Comparison of ENCODE assay signal across 8 cellular contexts in genomic region chr2:12715878-12716249, GRCh38. TPM values are rescaled to one million over a fixed set of nuclear protein-coding genes. Genes with fewer than 3 reads are reported as not detected.
DNase-seq lines count a peak whose midpoint lies in the region; ATAC-seq and TF ChIP-seq lines count a peak whose summit lies in the region.

No MANE protein-coding gene starts in this region.

- H3K36me3 Mint-ChIP-seq in T-helper 2 cell treated with Interferon-gamma antibody and Interleukin-4, amounts not matched to agents 5 μg/mL and 100 μg/mL, for 36 hours (ENCODE audit: low read depth): peaks cover 24% of the 10 kb centered on the region

- no peak for DNase-seq in AG09309 (ENCODE audit: low read depth)
- DNase-seq in NCI-H1092 (lab: John Stamatoyannopoulos, UW): peak; percentile 62
- DNase-seq in T-helper 2 cell treated with Interferon-gamma antibody and Interleukin-4, amounts not matched to agents 5 μg/mL and 100 μg/mL, for 36 hours (ENCODE audit: low spot score): peak; percentile 65
- DNase-seq in astrocyte of the hippocampus (ENCODE audit: low read depth, low spot score): peak; percentile 90
- no peak for DNase-seq in superior temporal gyrus (ENCODE audit: extremely low spot score)

- peak; percentile 59 for TF ChIP-seq CTCF in AG09309 (IDR thresholded peaks at IDR 0.05; ENCODE audit: control insufficient read depth, insufficient read depth, low read depth, low read length, missing control alignments)

- H3K4me1 ChIP-seq in iPS-18a (ENCODE audit: control insufficient read depth, low read depth, low read length) (peaks cover 27% of the 10 kb centered on the region), skeletal muscle tissue (ENCODE audit: control insufficient read depth in 3 of 3, insufficient read depth in 3 of 3, low read length in 3 of 3) (peaks cover 25 to 33% (median 33%) of the 10 kb centered on the region in 3 donors)

- H3K27ac ChIP-seq in iPS-18a (ENCODE audit: low read length) (no peak overlapping the region), skeletal muscle tissue (ENCODE audit: low read depth, low read length) (peak overlapping the region; percentile 95)

- H3K27me3 Mint-ChIP-seq in T-helper 2 cell treated with Interferon-gamma antibody and Interleukin-4, amounts not matched to agents 5 μg/mL and 100 μg/mL, for 36 hours (ENCODE audit: low read depth): peaks cover 8% of the 10 kb centered on the region

- H3K27ac Mint-ChIP-seq in T-helper 2 cell treated with Interferon-gamma antibody and Interleukin-4, amounts not matched to agents 5 μg/mL and 100 μg/mL, for 36 hours: peak overlapping the region; percentile 86

- no peaks in the 10 kb centered on the region for H3K9me3 Mint-ChIP-seq in T-helper 2 cell treated with Interferon-gamma antibody and Interleukin-4, amounts not matched to agents 5 μg/mL and 100 μg/mL, for 36 hours

- peaks cover 41% of the 10 kb centered on the region for H3K4me1 Mint-ChIP-seq in T-helper 2 cell treated with Interferon-gamma antibody and Interleukin-4, amounts not matched to agents 5 μg/mL and 100 μg/mL, for 36 hours (ENCODE audit: low read depth)

- ATAC-seq in GM19452 (IDR thresholded peaks at IDR 0.05; ENCODE audit: unreplicated experiment): peak; percentile 23

- no peaks in the 10 kb centered on the region for H3K36me3 ChIP-seq in iPS-18a (ENCODE audit: control insufficient read depth, low read depth, low read length)
- no peaks in the 10 kb centered on the region for H3K36me3 ChIP-seq in skeletal muscle tissue (ENCODE audit: control insufficient read depth in 3 of 3, insufficient read depth in 3 of 3, low read length in 3 of 3)

- H3K9ac ChIP-seq in iPS-18a (ENCODE audit: low read length): peak overlapping the region; percentile 40
- H3K9ac ChIP-seq in skeletal muscle tissue (ENCODE audit: low read depth in 1 of 3, low read length in 3 of 3): peak overlapping the region; percentile 90 to 96 (median 95)

- peak overlapping the region; percentile 90 for H3K4me3 Mint-ChIP-seq in T-helper 2 cell treated with Interferon-gamma antibody and Interleukin-4, amounts not matched to agents 5 μg/mL and 100 μg/mL, for 36 hours

- H3K27me3 ChIP-seq in iPS-18a (ENCODE audit: control insufficient read depth, insufficient read depth, low read length) (no peaks in the 10 kb centered on the region), skeletal muscle tissue (ENCODE audit: control insufficient read depth in 3 of 3, insufficient read depth in 3 of 3, low read length in 3 of 3) (no peaks in the 10 kb centered on the region)

- H3K9me3 ChIP-seq in iPS-18a (ENCODE audit: control insufficient read depth, low read depth, low read length) (no peaks in the 10 kb centered on the region), skeletal muscle tissue (ENCODE audit: control insufficient read depth in 3 of 3, low read length in 3 of 3) (no peaks in the 10 kb centered on the region)

- H3K4me3 ChIP-seq in AG09309 (ENCODE audit: control insufficient read depth, low read depth, low read length) (peak overlapping the region; percentile 49), iPS-18a (ENCODE audit: low read length) (peak overlapping the region; percentile 65), skeletal muscle tissue (ENCODE audit: low read length in 3 of 3) (peak overlapping the region; percentile 88 to 92 (median 89))

RNA-seq across cellular contexts. Expression of gene TRIB2, which starts 0.9 kb away (rescaled TPM):
- total RNA-seq in skeletal muscle tissue: 38.1 TPM

Comparison
In these comparisons a context has a peak if more than half of its experiments do, and no peak if none do; other contexts are left out.
1. DNase-seq: peak in NCI-H1092 (single experiment), T-helper 2 cell treated with Interferon-gamma antibody and Interleukin-4, amounts not matched to agents 5 μg/mL and 100 μg/mL, for 36 hours (single experiment) and astrocyte of the hippocampus (single experiment); none in AG09309 (single experiment) and superior temporal gyrus (single experiment).
2. Peak in every context shown above with its lines, with median percentiles within 50 percentile points of each other: H3K4me3 ChIP-seq.